11 cellular contexts compared by ENCODE assay signal in the genomic region with DNA sequence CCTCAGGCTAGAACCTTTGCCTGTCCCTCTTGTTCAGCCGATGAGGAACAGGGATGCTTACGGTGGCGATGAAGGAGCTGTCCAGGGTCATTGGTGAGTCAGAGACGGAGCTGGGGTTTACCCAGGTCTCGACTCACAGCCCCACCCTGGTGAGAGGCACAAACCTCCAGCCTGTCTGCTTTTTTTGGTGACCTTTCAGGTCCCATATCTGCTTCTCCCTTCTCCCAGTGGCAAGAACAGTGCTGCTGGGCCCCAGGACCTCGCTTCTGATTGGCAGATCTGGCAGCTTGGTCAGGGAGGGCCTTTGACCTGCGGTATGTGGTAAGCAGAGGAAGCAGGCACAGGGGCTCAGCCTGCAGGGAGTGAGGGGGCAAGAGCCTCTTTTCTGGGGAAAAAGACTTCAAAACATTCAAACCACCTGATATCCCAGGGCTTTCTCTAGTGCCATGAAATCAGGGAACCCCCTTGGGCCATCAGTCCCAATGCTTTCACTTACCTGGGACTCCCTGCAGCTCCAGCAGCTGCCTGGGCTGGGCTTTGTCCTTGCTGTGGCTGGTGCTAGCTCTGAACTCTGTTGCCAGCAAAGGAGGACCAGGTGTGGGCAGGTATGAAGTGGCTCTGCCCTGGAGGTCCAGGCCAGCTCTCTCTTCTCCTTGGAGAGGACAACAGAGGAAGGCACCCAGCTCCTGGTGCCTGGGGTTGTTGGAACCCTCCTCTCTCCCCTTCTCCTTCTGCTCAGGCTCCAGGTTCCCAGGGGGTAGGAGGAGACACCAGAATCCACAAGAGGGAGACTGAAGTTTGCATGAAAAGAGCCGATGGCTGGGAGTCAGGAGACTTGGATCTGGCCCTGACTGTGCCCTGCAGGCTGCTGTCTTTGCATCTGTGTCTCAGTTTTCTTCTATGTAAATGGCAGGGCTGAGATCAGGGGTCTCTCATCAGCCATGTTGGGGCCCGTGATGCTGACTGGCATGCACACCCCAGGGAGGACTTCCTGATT. TPM values are rescaled to one million over a fixed set of nuclear protein-coding genes. Genes with fewer than 3 reads are reported as not detected.
DNase-seq lines count a peak whose midpoint lies in the region; TF ChIP-seq lines count a peak whose summit lies in the region.
"Had no signal": no experiment of that assay in that cellular context is flagged by ENCODE, and none has a peak within 500 bp of the region (broad histone marks: within the 10 kb centered on the region; RNA-seq: fewer than 3 reads in every experiment).

No MANE protein-coding gene starts in this region.

- peaks cover 1% of the 10 kb centered on the region for H3K36me3 Mint-ChIP-seq in activated T-helper 1 cell treated with anti-CD3 and anti-CD28 coated beads, Interleukin-12 subunit alpha, Interleukin-12 subunit beta, Interleukin-2, Interleukin-4 antibody, amounts not matched to agents 30 ng/mL and 10 ng/mL and 1 ng/mL, durations not matched to agents 14 hours and 24 hours and 36 hours (ENCODE audit: low read depth)

- intact Hi-C loops in activated T-helper 1 cell treated with anti-CD3 and anti-CD28 coated beads, Interleukin-12 subunit alpha, Interleukin-12 subunit beta, Interleukin-2, Interleukin-4 antibody, amounts not matched to agents 30 ng/mL and 10 ng/mL and 1 ng/mL, durations not matched to agents 14 hours and 24 hours and 36 hours (cut with micrococcal nuclease): no loop called here
- intact Hi-C loops in sigmoid colon (cut with DNase I): no loop called here

- DNase-seq in DMS 273 treated with DMSO at 0.1 percent for 48 hours (lab: John Stamatoyannopoulos, UW) (peak; percentile 32), M059J (ENCODE audit: low read depth) (peak; percentile 47), adipocyte (ENCODE audit: low read depth) (peak; percentile 49), iPS-NIHi7 (ENCODE audit: extremely low spot score) (peak; percentile 68), T1000 (lab: John Stamatoyannopoulos, UW) (no peak), NOMO-1 (lab: John Stamatoyannopoulos, UW; ENCODE audit: unreplicated experiment in 2 of 2) (no peak), sigmoid colon (no peak)
- DNase-seq in activated T-helper 1 cell treated with anti-CD3 and anti-CD28 coated beads, Interleukin-12 subunit alpha, Interleukin-12 subunit beta, Interleukin-2, Interleukin-4 antibody, amounts not matched to agents 30 ng/mL and 10 ng/mL and 1 ng/mL, durations not matched to agents 14 hours and 24 hours and 36 hours (ENCODE audit: low spot score): no peak
- DNase-seq: activated CD4-positive, CD25-positive, alpha-beta regulatory T cell; activated naive CD4-positive, alpha-beta T cell treated with Interleukin-2 at 50 U/mL for 16 hours; GF-D8 had no signal

- whole genome bisulfite sequencing in sigmoid colon, 2 donors: 70 to 75% methylated on average over 9 of the region's 9 CpGs

- H3K9me3 Mint-ChIP-seq in activated T-helper 1 cell treated with anti-CD3 and anti-CD28 coated beads, Interleukin-12 subunit alpha, Interleukin-12 subunit beta, Interleukin-2, Interleukin-4 antibody, amounts not matched to agents 30 ng/mL and 10 ng/mL and 1 ng/mL, durations not matched to agents 14 hours and 24 hours and 36 hours: no peaks in the 10 kb centered on the region

- H3K4me3 Mint-ChIP-seq in activated T-helper 1 cell treated with anti-CD3 and anti-CD28 coated beads, Interleukin-12 subunit alpha, Interleukin-12 subunit beta, Interleukin-2, Interleukin-4 antibody, amounts not matched to agents 30 ng/mL and 10 ng/mL and 1 ng/mL, durations not matched to agents 14 hours and 24 hours and 36 hours: no peak overlapping the region

- H3K27ac ChIP-seq in sigmoid colon: no peak overlapping the region

- H3K9me3 ChIP-seq in adipocyte (ENCODE audit: control insufficient read depth, low read length): no peaks in the 10 kb centered on the region
- no peaks in the 10 kb centered on the region for H3K9me3 ChIP-seq in sigmoid colon

- no peaks in the 10 kb centered on the region for H3K27me3 Mint-ChIP-seq in activated T-helper 1 cell treated with anti-CD3 and anti-CD28 coated beads, Interleukin-12 subunit alpha, Interleukin-12 subunit beta, Interleukin-2, Interleukin-4 antibody, amounts not matched to agents 30 ng/mL and 10 ng/mL and 1 ng/mL, durations not matched to agents 14 hours and 24 hours and 36 hours (ENCODE audit: insufficient read depth)

- H3K4me1 Mint-ChIP-seq in activated T-helper 1 cell treated with anti-CD3 and anti-CD28 coated beads, Interleukin-12 subunit alpha, Interleukin-12 subunit beta, Interleukin-2, Interleukin-4 antibody, amounts not matched to agents 30 ng/mL and 10 ng/mL and 1 ng/mL, durations not matched to agents 14 hours and 24 hours and 36 hours (ENCODE audit: low read depth): no peaks in the 10 kb centered on the region

- H3K4me1 ChIP-seq in adipocyte (ENCODE audit: control insufficient read depth, insufficient read depth, low read length) (peaks cover 21% of the 10 kb centered on the region), sigmoid colon (peaks cover 0 to 35% (median 27%) of the 10 kb centered on the region in 4 donors)

- H3K36me3 ChIP-seq in adipocyte (ENCODE audit: control insufficient read depth, insufficient read depth, low read length, severe bottlenecking): no peaks in the 10 kb centered on the region
- no peaks in the 10 kb centered on the region for H3K36me3 ChIP-seq in sigmoid colon

- TF ChIP-seq CTCF in sigmoid colon (IDR thresholded peaks at IDR 0.05): no peak

- H3K4me3 ChIP-seq in adipocyte (ENCODE audit: low read length) (no peak overlapping the region), sigmoid colon (no peak overlapping the region)

- H3K9ac ChIP-seq in adipocyte (ENCODE audit: low read length): no peak overlapping the region

- H3K27me3 ChIP-seq in adipocyte (replicated peaks; ENCODE audit: control insufficient read depth, insufficient read depth, low read length) (no peaks in the 10 kb centered on the region), sigmoid colon (no peaks in the 10 kb centered on the region)

- no peak overlapping the region for H3K27ac Mint-ChIP-seq in activated T-helper 1 cell treated with anti-CD3 and anti-CD28 coated beads, Interleukin-12 subunit alpha, Interleukin-12 subunit beta, Interleukin-2, Interleukin-4 antibody, amounts not matched to agents 30 ng/mL and 10 ng/mL and 1 ng/mL, durations not matched to agents 14 hours and 24 hours and 36 hours

- TF ChIP-seq POLR2A in sigmoid colon (IDR thresholded peaks at IDR 0.05): no peak

- TF ChIP-seq EP300 in sigmoid colon (IDR thresholded peaks at IDR 0.05): no peak

RNA-seq across cellular contexts. Expression of a gene that starts 41.4 kb away (rescaled TPM):
- 14.4 and 15.6 TPM in 2 replicates for total RNA-seq in M059J (2014; rRNA removed; shearing (Covaris generic))
- total RNA-seq in activated T-helper 1 cell treated with anti-CD3 and anti-CD28 coated beads, Interleukin-12 subunit alpha, Interleukin-12 subunit beta, Interleukin-2, Interleukin-4 antibody, amounts not matched to agents 30 ng/mL and 10 ng/mL and 1 ng/mL, durations not matched to agents 14 hours and 24 hours and 36 hours: 4.1 and 4.5 TPM in 2 replicates
- total RNA-seq in sigmoid colon: 1 to 10 TPM; 3.2 to 5.2 (median 4.5) TPM
- 1 to 10 TPM; 1.2 to 4.5 (median 1.6) TPM for polyA plus RNA-seq in sigmoid colon

RNA-seq across cellular contexts. Expression of a gene that starts 59.5 kb away (rescaled TPM):
- 0.20 and 2.8 TPM in 2 replicates for total RNA-seq in M059J (2014; rRNA removed; shearing (Covaris generic))
- total RNA-seq in activated T-helper 1 cell treated with anti-CD3 and anti-CD28 coated beads, Interleukin-12 subunit alpha, Interleukin-12 subunit beta, Interleukin-2, Interleukin-4 antibody, amounts not matched to agents 30 ng/mL and 10 ng/mL and 1 ng/mL, durations not matched to agents 14 hours and 24 hours and 36 hours: 1.1 and 1.4 TPM in 2 replicates
- total RNA-seq in sigmoid colon: 1 to 10 TPM; 1.1 to 2.5 (median 1.5) TPM
- 10 to 100 TPM in 2 of 3 donors, 1 to 10 TPM in 1; 3.6 to 30.9 (median 14.8) TPM for polyA plus RNA-seq in sigmoid colon

Comparison
In these comparisons a context has a peak if more than half of its experiments do, and no peak if none do; other contexts are left out.
1. DNase-seq: peak in DMS 273 treated with DMSO at 0.1 percent for 48 hours (single experiment), M059J (single experiment), adipocyte (single experiment) and iPS-NIHi7 (single experiment); none in T1000 (single experiment), activated T-helper 1 cell treated with anti-CD3 and anti-CD28 coated beads, Interleukin-12 subunit alpha, Interleukin-12 subunit beta, Interleukin-2, Interleukin-4 antibody, amounts not matched to agents 30 ng/mL and 10 ng/mL and 1 ng/mL, durations not matched to agents 14 hours and 24 hours and 36 hours (single experiment), NOMO-1 (0 of 2) and sigmoid colon (single experiment).